8 cellular contexts compared by ENCODE assay signal in the genomic region with DNA sequence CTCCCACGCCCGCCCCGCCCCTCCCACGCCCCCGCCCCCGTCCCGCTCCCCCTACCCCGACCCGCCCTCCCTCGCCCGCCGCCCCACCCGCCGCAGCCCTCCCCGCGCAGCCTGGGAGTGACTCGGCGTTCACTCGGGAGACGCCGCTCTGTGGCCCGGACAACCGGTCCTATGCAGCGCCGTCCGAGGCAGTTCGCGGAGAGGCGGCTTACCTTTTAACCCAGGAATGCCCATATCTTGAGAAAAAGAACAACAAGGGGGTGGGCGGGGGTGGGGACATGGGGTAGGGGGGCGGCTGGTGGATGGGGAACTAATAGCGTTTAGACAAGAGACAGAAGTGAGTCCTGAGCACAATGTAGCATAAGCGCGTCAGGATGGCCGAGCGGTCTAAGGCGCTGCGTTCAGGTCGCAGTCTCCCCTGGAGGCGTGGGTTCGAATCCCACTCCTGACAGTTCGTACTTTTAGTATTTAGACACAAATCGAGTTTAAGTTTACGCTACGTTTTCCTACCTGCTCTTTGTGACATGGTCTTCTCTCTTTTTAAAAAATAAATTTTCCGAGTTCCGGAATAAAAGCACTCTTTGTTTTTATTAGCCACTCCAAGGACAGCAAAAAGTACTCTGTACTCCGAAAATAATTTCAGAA. TPM values are rescaled to one million over a fixed set of nuclear protein-coding genes. Genes with fewer than 3 reads are reported as not detected.
DNase-seq lines count a peak whose midpoint lies in the region; ATAC-seq and TF ChIP-seq lines count a peak whose summit lies in the region.

No MANE protein-coding gene starts in this region.

- intact Hi-C loops in activated CD4-positive, alpha-beta T cell treated with anti-CD3 and anti-CD28 coated beads for 36 hours (cut with DNase I, micrococcal nuclease): loop anchor here (1.0 to 2.0 kb wide), 8 partner anchors 11 to 190 kb away; no protein-coding TSS in a partner anchor
- intact Hi-C loops in left colon (cut with DNase I, micrococcal nuclease): no loop called here

- TF ChIP-seq CTCF in AG09309 (IDR thresholded peaks at IDR 0.05; ENCODE audit: control insufficient read depth, insufficient read depth, low read depth, low read length, missing control alignments) (no peak), choroid plexus epithelial cell (conservative IDR thresholded peaks at IDR 0.05; ENCODE audit: low read depth, low read length) (no peak)

- H3K4me3 Mint-ChIP-seq in activated CD4-positive, alpha-beta T cell treated with anti-CD3 and anti-CD28 coated beads for 36 hours: peak overlapping the region; percentile 85

- peaks cover 24% of the 10 kb centered on the region for H3K4me1 Mint-ChIP-seq in activated CD4-positive, alpha-beta T cell treated with anti-CD3 and anti-CD28 coated beads for 36 hours

- H3K9me3 Mint-ChIP-seq in activated CD4-positive, alpha-beta T cell treated with anti-CD3 and anti-CD28 coated beads for 36 hours (ENCODE audit: low read depth): no peaks in the 10 kb centered on the region

- H3K36me3 Mint-ChIP-seq in activated CD4-positive, alpha-beta T cell treated with anti-CD3 and anti-CD28 coated beads for 36 hours (ENCODE audit: low read depth): peaks cover 2% of the 10 kb centered on the region

- H3K4me3 ChIP-seq in AG09309 (ENCODE audit: control insufficient read depth, low read depth, low read length): peak overlapping the region; percentile 40
- H3K4me3 ChIP-seq in choroid plexus epithelial cell (ENCODE audit: low read depth, low read length): peak overlapping the region; percentile 71

- peak overlapping the region; percentile 94 for H3K27ac Mint-ChIP-seq in activated CD4-positive, alpha-beta T cell treated with anti-CD3 and anti-CD28 coated beads for 36 hours

- TF ChIP-seq POLR2A in GM18951 (IDR thresholded peaks at IDR 0.05; ENCODE audit: extremely low read depth, insufficient read depth, insufficient read length): peak; percentile 58

- in situ Hi-C loops in GM18951 (cut with MboI; ENCODE audit: low sequenced_read_pairs, unreplicated experiment): no loop called here

- H3K27me3 Mint-ChIP-seq in activated CD4-positive, alpha-beta T cell treated with anti-CD3 and anti-CD28 coated beads for 36 hours: no peaks in the 10 kb centered on the region

- POLR2A ChIA-PET in activated CD4-positive, alpha-beta T cell treated with anti-CD3 and anti-CD28 coated beads for 36 hours (lab: Charles Lee): no interaction called here

- DNase-seq in AG09309 (ENCODE audit: low read depth) (peak; percentile 47), NCI-H446 (lab: John Stamatoyannopoulos, UW) (peak; percentile 77 to 86), choroid plexus epithelial cell (ENCODE audit: low read depth) (peak; percentile 90), left colon (peak; percentile 83 to 85)
- peak; percentile 89 for DNase-seq in activated CD4-positive, alpha-beta T cell treated with anti-CD3 and anti-CD28 coated beads for 36 hours
- peak; percentile 83 for DNase-seq in stimulated activated CD4-positive, alpha-beta T cell treated with anti-CD3 and anti-CD28 coated beads, Interleukin-1b, Interleukin-23, amount 100 ng/mL, for 48 hours

- CTCF ChIA-PET in activated CD4-positive, alpha-beta T cell treated with anti-CD3 and anti-CD28 coated beads for 36 hours (lab: Charles Lee): interaction anchor here (0.8 to 1.5 kb wide), 4 partner anchors 17 to 34 kb away, joined by 3 to 4 read pairs (median 3); a partner anchor contains a TSS

- peak; percentile 65 for ATAC-seq in HG03175 (IDR thresholded peaks at IDR 0.05; ENCODE audit: unreplicated experiment)
- peak; percentile 73 for ATAC-seq in activated CD4-positive, alpha-beta T cell treated with anti-CD3 and anti-CD28 coated beads for 36 hours
- ATAC-seq in left colon: peak; percentile 80

RNA-seq across cellular contexts. Expression of a gene that starts 17.2 kb away (rescaled TPM):
- total RNA-seq in activated CD4-positive, alpha-beta T cell treated with anti-CD3 and anti-CD28 coated beads for 36 hours: 10 to 100 TPM; 63.6 to 86.4 TPM
- 10 to 100 TPM; 54.9 to 55.7 TPM for total RNA-seq in left colon

RNA-seq across cellular contexts. Expression of a gene that starts 20.9 kb away (rescaled TPM):
- not detected for total RNA-seq in activated CD4-positive, alpha-beta T cell treated with anti-CD3 and anti-CD28 coated beads for 36 hours
- total RNA-seq in left colon: not detected

Comparison
In these comparisons a context has a peak if more than half of its experiments do, and no peak if none do; other contexts are left out.
1. Peak in every context shown above with its lines: DNase-seq, ATAC-seq and H3K4me3 ChIP-seq.
2. intact Hi-C loops: an anchor here in activated CD4-positive, alpha-beta T cell treated with anti-CD3 and anti-CD28 coated beads for 36 hours (1.0 to 2.0 kb wide); none called in left colon.